ENCODE assay signal across 10 cellular contexts in the genomic region with DNA sequence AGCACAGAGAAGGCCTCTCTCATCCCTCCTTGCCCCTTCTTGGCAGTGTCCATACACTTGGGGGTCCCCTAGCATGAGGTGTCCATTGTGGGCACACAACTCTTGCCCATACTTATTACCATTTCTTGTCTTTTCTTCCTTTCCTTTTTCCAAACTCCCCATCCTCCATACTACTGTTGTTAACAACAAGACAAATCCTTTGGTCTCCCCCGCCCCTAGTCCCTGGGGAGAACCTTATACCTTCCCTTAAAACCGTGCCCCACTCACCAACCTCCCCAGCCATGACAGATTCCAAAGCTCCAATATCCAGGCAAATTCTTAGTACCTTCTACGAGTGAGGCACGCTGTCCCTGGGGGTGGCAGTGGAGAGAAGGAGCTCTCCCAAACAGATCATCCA.
A peak's percentile ranks its signal among the peaks of the same experiment; 100 is the strongest.
DNase-seq lines count a peak whose midpoint lies in the region; ATAC-seq, FAIRE-seq and TF ChIP-seq lines count a peak whose summit lies in the region.
"Had no signal": no experiment of that assay in that cellular context is flagged by ENCODE, and none has a peak within 500 bp of the region (broad histone marks: within the 10 kb centered on the region; RNA-seq: fewer than 3 reads in every experiment).

No MANE protein-coding gene starts in this region.

- SMC1A ChIA-PET in GM12878 (lab: Charles Lee; ENCODE audit: uncharacterized antibody, unreplicated experiment), result interaction anchor here (0.8 to 1.8 kb wide), 2 partner anchors 32 to 41 kb away, joined by 3 read pairs; no protein-coding TSS in a partner anchor

- H3K36me3 ChIP-seq in GM12878 (ENCODE audit: control insufficient read depth in 2 of 2, insufficient read depth in 2 of 2, low read length in 1 of 2) (no peaks in the 10 kb centered on the region), mesendoderm (ENCODE audit: control insufficient read depth, insufficient read depth, low read length) (no peaks in the 10 kb centered on the region), thymus (ENCODE audit: control insufficient read depth, insufficient read depth) (no peaks in the 10 kb centered on the region)
- H3K36me3 ChIP-seq: cardiac muscle cell, SJCRH30 had no signal

- H3K9ac ChIP-seq in GM12878 (ENCODE audit: control insufficient read depth, insufficient read depth, low read length) (no peak overlapping the region), mesendoderm (ENCODE audit: low read length) (no peak overlapping the region)

- no peak overlapping the region for H3K4me3 Mint-ChIP-seq in activated CD4-positive, alpha-beta memory T cell treated with anti-CD3 and anti-CD28 coated beads, Interleukin-2, amount 10 ng/mL, durations not matched to agents 7 days and 5 days
- H3K4me3 Mint-ChIP-seq in activated CD4-positive, alpha-beta memory T cell treated with anti-CD3 and anti-CD28 coated beads for 36 hours, result no peak overlapping the region
- no peak overlapping the region for H3K4me3 Mint-ChIP-seq in activated naive CD4-positive, alpha-beta T cell treated with anti-CD3 and anti-CD28 coated beads for 36 hours

- no peak overlapping the region for H3K27ac ChIP-seq in GM12878 (ENCODE audit: control insufficient read depth, insufficient read depth)
- no peak overlapping the region for H3K27ac ChIP-seq in mesendoderm (ENCODE audit: low read depth, low read length)
- H3K27ac ChIP-seq in thymus (ENCODE audit: low read depth), result peak overlapping the region; percentile 73
- H3K27ac ChIP-seq: cardiac muscle cell, SJCRH30 had no signal

- H3K4me2 ChIP-seq in GM12878 (ENCODE audit: control insufficient read depth, insufficient read depth) (peak overlapping the region; percentile 66; the same call in 1 of the 2 replicates), mesendoderm (ENCODE audit: low read length) (no peak overlapping the region)

- no peak overlapping the region for H2AK5ac ChIP-seq in mesendoderm (ENCODE audit: low read length)

- no peak for TF ChIP-seq EP300 in GM12878 (IDR thresholded peaks at IDR 0.05; ENCODE audit: borderline replicate concordance in 1 of 2, control insufficient read depth in 1 of 2, low read depth in 2 of 2, low read length in 2 of 2)

- H3K4me1 ChIP-seq in GM12878 (ENCODE audit: control insufficient read depth, insufficient read depth, low read length) (peaks cover 39% of the 10 kb centered on the region), mesendoderm (ENCODE audit: control insufficient read depth, low read depth, low read length) (peaks cover 36% of the 10 kb centered on the region), thymus (ENCODE audit: control insufficient read depth, insufficient read depth, low read length) (peaks cover 68% of the 10 kb centered on the region)
- H3K4me1 ChIP-seq: SJCRH30 had no signal

- 50% methylated on average over 4 of the region's 4 CpGs for WGBS in GM12878 (ENCODE audit: insufficient coverage, insufficient replicate concordance, low lambda C conversion rate, missing lambda C conversion rate)
- no CpG with 5 or more reads among the region's 4 CpGs for WGBS in mesendoderm (ENCODE audit: extremely low coverage, insufficient coverage, low lambda C conversion rate)
- 74% methylated on average over 4 of the region's 4 CpGs for WGBS in thymus

- no TSS peak for BruUV-seq in GM12878 (replicated peaks; lab: Mats Ljungman, UMichigan)

- TF ChIP-seq RAD21 in GM12878 (IDR thresholded peaks at IDR 0.05; ENCODE audit: insufficient read depth, low read depth, low read length), result no peak

- RAD21 ChIA-PET in GM12878 (lab: Charles Lee; ENCODE audit: unreplicated experiment), result no interaction called here

- no peaks in the 10 kb centered on the region for H3K36me3 Mint-ChIP-seq in activated CD4-positive, alpha-beta memory T cell treated with anti-CD3 and anti-CD28 coated beads, Interleukin-2, amount 10 ng/mL, durations not matched to agents 7 days and 5 days (ENCODE audit: low read depth)
- H3K36me3 Mint-ChIP-seq in activated CD4-positive, alpha-beta memory T cell treated with anti-CD3 and anti-CD28 coated beads for 36 hours, result no peaks in the 10 kb centered on the region
- H3K36me3 Mint-ChIP-seq in activated naive CD4-positive, alpha-beta T cell treated with anti-CD3 and anti-CD28 coated beads for 36 hours (ENCODE audit: low read depth), result no peaks in the 10 kb centered on the region

- H3K27me3 Mint-ChIP-seq in activated CD4-positive, alpha-beta memory T cell treated with anti-CD3 and anti-CD28 coated beads, Interleukin-2, amount 10 ng/mL, durations not matched to agents 7 days and 5 days, result peaks cover 6% of the 10 kb centered on the region
- peaks cover 7% of the 10 kb centered on the region for H3K27me3 Mint-ChIP-seq in activated CD4-positive, alpha-beta memory T cell treated with anti-CD3 and anti-CD28 coated beads for 36 hours
- H3K27me3 Mint-ChIP-seq in activated naive CD4-positive, alpha-beta T cell treated with anti-CD3 and anti-CD28 coated beads for 36 hours (ENCODE audit: low read depth), result peaks cover 22% of the 10 kb centered on the region

- no peaks in the 10 kb centered on the region for H3K9me3 Mint-ChIP-seq in activated CD4-positive, alpha-beta memory T cell treated with anti-CD3 and anti-CD28 coated beads, Interleukin-2, amount 10 ng/mL, durations not matched to agents 7 days and 5 days
- H3K9me3 Mint-ChIP-seq in activated CD4-positive, alpha-beta memory T cell treated with anti-CD3 and anti-CD28 coated beads for 36 hours, result no peaks in the 10 kb centered on the region
- H3K9me3 Mint-ChIP-seq in activated naive CD4-positive, alpha-beta T cell treated with anti-CD3 and anti-CD28 coated beads for 36 hours, result no peaks in the 10 kb centered on the region

- TF ChIP-seq CTCF in GM12878 (IDR thresholded peaks at IDR 0.05 in 2 of 3, conservative IDR thresholded peaks at IDR 0.05 in 1 of 3; ENCODE audit: control insufficient read depth in 2 of 3, extremely low read depth in 1 of 3, insufficient read depth in 1 of 3, low read depth in 3 of 3, low read length in 3 of 3), result no peak

- H3K79me2 ChIP-seq in GM12878 (ENCODE audit: control insufficient read depth, insufficient read depth, low read length), result no peaks in the 10 kb centered on the region
- H3K79me2 ChIP-seq in mesendoderm (ENCODE audit: control insufficient read depth, insufficient read depth, low read length), result no peaks in the 10 kb centered on the region

- no peak for FAIRE-seq in GM12878 (lab: Jason Lieb, UNC)

- H3K27me3 ChIP-seq in GM12878 (replicated peaks in 1 of 2; ENCODE audit: control insufficient read depth in 2 of 2, insufficient read depth in 2 of 2, low read length in 1 of 2) (peaks cover 0 to 1% of the 10 kb centered on the region in 2 experiments; a peak in 1 of 4 replicates), mesendoderm (ENCODE audit: insufficient read depth, low read length, poor library complexity) (no peaks in the 10 kb centered on the region), thymus (ENCODE audit: control insufficient read depth, insufficient read depth) (no peaks in the 10 kb centered on the region)
- H3K27me3 ChIP-seq: cardiac muscle cell, SJCRH30 had no signal

- H3K18ac ChIP-seq in mesendoderm (ENCODE audit: low read length), result peak overlapping the region; percentile 13

- TF ChIP-seq POLR2A in GM12878 (IDR thresholded peaks at IDR 0.05; ENCODE audit: low read depth, low read length) (no peak), erythroblast (IDR thresholded peaks at IDR 0.05; ENCODE audit: low read length) (no peak)

- H3K79me1 ChIP-seq in mesendoderm (ENCODE audit: low read length), result no peaks in the 10 kb centered on the region

- H4K8ac ChIP-seq in mesendoderm (ENCODE audit: low read depth, low read length), result no peak overlapping the region

- peak overlapping the region; percentile 17 for H2BK120ac ChIP-seq in mesendoderm (ENCODE audit: low read depth, low read length)

- H3K9me3 ChIP-seq in GM12878 (replicated peaks; ENCODE audit: control insufficient read depth, insufficient read depth, low read length), result no peaks in the 10 kb centered on the region; the same call in 2 of the 3 replicates
- no peaks in the 10 kb centered on the region for H3K9me3 ChIP-seq in thymus (ENCODE audit: control insufficient read depth)
- H3K9me3 ChIP-seq: SJCRH30 had no signal

- H4K5ac ChIP-seq in mesendoderm (ENCODE audit: low read length), result no peak overlapping the region

- DNase-seq in activated CD4-positive, alpha-beta memory T cell treated with anti-CD3 and anti-CD28 coated beads, Interleukin-2, amount 10 ng/mL, durations not matched to agents 7 days and 5 days, result no peak
- no peak for DNase-seq in activated CD4-positive, alpha-beta memory T cell treated with anti-CD3 and anti-CD28 coated beads for 36 hours
- DNase-seq in GM12878 (ENCODE audit: low read depth, low spot score) (no peak), mesendoderm (no peak), erythroblast (lab: John Stamatoyannopoulos, UW) (no peak)
- no peak for DNase-seq in activated naive CD4-positive, alpha-beta T cell treated with anti-CD3 and anti-CD28 coated beads for 36 hours

- CTCF ChIA-PET in activated CD4-positive, alpha-beta memory T cell treated with anti-CD3 and anti-CD28 coated beads, Interleukin-2, amount 10 ng/mL, durations not matched to agents 7 days and 5 days (lab: Charles Lee), result no interaction called here
- CTCF ChIA-PET in activated CD4-positive, alpha-beta memory T cell treated with anti-CD3 and anti-CD28 coated beads for 36 hours (lab: Charles Lee), result no interaction called here
- CTCF ChIA-PET in GM12878 (lab: Yijun Ruan, JAX), result interaction anchor here (0.6 to 1.2 kb wide), 2 partner anchors 41 to 248 kb away, joined by 3 to 6 read pairs; no protein-coding TSS in a partner anchor
- CTCF ChIA-PET in activated naive CD4-positive, alpha-beta T cell treated with anti-CD3 and anti-CD28 coated beads for 36 hours (lab: Charles Lee), result no interaction called here

- in situ Hi-C loops in GM12878 (cut with MboI), result no loop called here

- intact Hi-C loops in activated CD4-positive, alpha-beta memory T cell treated with anti-CD3 and anti-CD28 coated beads for 36 hours (cut with micrococcal nuclease), result no loop called here
- intact Hi-C loops in GM12878 (cut with micrococcal nuclease; ENCODE audit: unreplicated experiment), result no loop called here
- intact Hi-C loops in activated naive CD4-positive, alpha-beta T cell treated with anti-CD3 and anti-CD28 coated beads for 36 hours (cut with micrococcal nuclease), result loop anchor here (5.0 kb wide), 1 partner anchor 112 kb away; no protein-coding TSS in a partner anchor

- peak overlapping the region; percentile 67 for H3K56ac ChIP-seq in mesendoderm (ENCODE audit: low read length)

- H2AFZ ChIP-seq in GM12878 (ENCODE audit: control insufficient read depth, low read depth, low read length), result peak overlapping the region; percentile 56; the same call in 1 of the 2 replicates

- H3K4me3 ChIP-seq in GM12878 (no peak overlapping the region), mesendoderm (ENCODE audit: low read length) (no peak overlapping the region), thymus (ENCODE audit: low read length) (no peak overlapping the region)
- H3K4me3 ChIP-seq: cardiac muscle cell, SJCRH30 had no signal

- H3K23ac ChIP-seq in mesendoderm (ENCODE audit: low read length), result no peak overlapping the region

- H2BK15ac ChIP-seq in mesendoderm (replicated peaks; ENCODE audit: low read depth), result no peak overlapping the region

- POLR2A ChIA-PET in activated CD4-positive, alpha-beta memory T cell treated with anti-CD3 and anti-CD28 coated beads, Interleukin-2, amount 10 ng/mL, durations not matched to agents 7 days and 5 days (lab: Charles Lee), result interaction anchor here (1.1 kb wide), 1 partner anchor 20 kb away, joined by 3 read pairs; no protein-coding TSS in a partner anchor
- POLR2A ChIA-PET in activated CD4-positive, alpha-beta memory T cell treated with anti-CD3 and anti-CD28 coated beads for 36 hours (lab: Charles Lee), result no interaction called here
- POLR2A ChIA-PET in GM12878 (lab: Charles Lee), result interaction anchor here (0.7 kb wide), 1 partner anchor 15 kb away, joined by 3 read pairs; no protein-coding TSS in a partner anchor

- H3K4ac ChIP-seq in mesendoderm (ENCODE audit: low read depth, low read length), result no peak overlapping the region

- H2BK5ac ChIP-seq in mesendoderm (ENCODE audit: low read length), result no peak overlapping the region

- peaks cover 49% of the 10 kb centered on the region for H3K4me1 Mint-ChIP-seq in activated CD4-positive, alpha-beta memory T cell treated with anti-CD3 and anti-CD28 coated beads, Interleukin-2, amount 10 ng/mL, durations not matched to agents 7 days and 5 days
- peaks cover 37% of the 10 kb centered on the region for H3K4me1 Mint-ChIP-seq in activated CD4-positive, alpha-beta memory T cell treated with anti-CD3 and anti-CD28 coated beads for 36 hours (ENCODE audit: low read depth)
- peaks cover 27% of the 10 kb centered on the region for H3K4me1 Mint-ChIP-seq in activated naive CD4-positive, alpha-beta T cell treated with anti-CD3 and anti-CD28 coated beads for 36 hours (ENCODE audit: low read depth)

- H3K27ac Mint-ChIP-seq in activated CD4-positive, alpha-beta memory T cell treated with anti-CD3 and anti-CD28 coated beads, Interleukin-2, amount 10 ng/mL, durations not matched to agents 7 days and 5 days, result peak overlapping the region; percentile 23
- no peak overlapping the region for H3K27ac Mint-ChIP-seq in activated CD4-positive, alpha-beta memory T cell treated with anti-CD3 and anti-CD28 coated beads for 36 hours
- no peak overlapping the region for H3K27ac Mint-ChIP-seq in activated naive CD4-positive, alpha-beta T cell treated with anti-CD3 and anti-CD28 coated beads for 36 hours

- ATAC-seq in GM12878 (no peak), GM21447 (IDR thresholded peaks at IDR 0.05; ENCODE audit: unreplicated experiment) (no peak)

- no peaks in the 10 kb centered on the region for H4K20me1 ChIP-seq in GM12878 (ENCODE audit: control insufficient read depth, insufficient read depth)
